In genomic region chr13:93900735-93901134, GRCh38 we compare ENCODE assay signal across 19 cellular contexts.
DNase-seq lines count a peak whose midpoint lies in the region; ATAC-seq and FAIRE-seq lines count a peak whose summit lies in the region.
"Had no signal": no experiment of that assay in that cellular context is flagged by ENCODE, and none has a peak within 500 bp of the region (broad histone marks: within the 10 kb centered on the region; RNA-seq: fewer than 3 reads in every experiment).

No MANE protein-coding gene starts in this region.

- no peak for FAIRE-seq in GM19239 (lab: Jason Lieb, UNC)

- H3K27me3 ChIP-seq in adipocyte (replicated peaks; ENCODE audit: control insufficient read depth, insufficient read depth, low read length) = no peaks in the 10 kb centered on the region
- H3K27me3 ChIP-seq: BLaER1 had no signal

- ATAC-seq in sciatic nerve = no peak
- ATAC-seq in GM19328 (IDR thresholded peaks at IDR 0.05; ENCODE audit: unreplicated experiment) = no peak

- no peaks in the 10 kb centered on the region for H3K4me1 ChIP-seq in adipocyte (ENCODE audit: control insufficient read depth, insufficient read depth, low read length)
- H3K4me1 ChIP-seq: BLaER1 had no signal

- no peak overlapping the region for H3K9ac ChIP-seq in adipocyte (ENCODE audit: low read length)
- H3K9ac ChIP-seq: BLaER1, KMS-11 had no signal

- no peaks in the 10 kb centered on the region for H3K9me3 ChIP-seq in adipocyte (ENCODE audit: control insufficient read depth, low read length)
- H3K9me3 ChIP-seq: BLaER1 had no signal

- no peaks in the 10 kb centered on the region for H3K36me3 ChIP-seq in adipocyte (ENCODE audit: control insufficient read depth, insufficient read depth, low read length, severe bottlenecking)
- H3K36me3 ChIP-seq: BLaER1 had no signal

- no peak overlapping the region for H3K4me3 ChIP-seq in adipocyte (ENCODE audit: low read length)
- H3K4me3 ChIP-seq: BLaER1 had no signal

- intact Hi-C loops in sciatic nerve (cut with DNase I) = no loop called here

- DNase-seq in AG08396 (ENCODE audit: low spot score) (peak; percentile 22), adipocyte (ENCODE audit: low read depth) (peak; percentile 82), fibroblast of gingiva (ENCODE audit: low read depth) (peak; percentile 36), left kidney (ENCODE audit: low read depth, low spot score) (peak; percentile 10), GM19239 (ENCODE audit: insufficient read length, low spot score) (no peak), sciatic nerve (ENCODE audit: low spot score) (no peak), HUDEP-2 (lab: John Stamatoyannopoulos, UW; ENCODE audit: unreplicated experiment in 76 of 76) (no peak)
- DNase-seq: 8988T; Calu3; CD4-positive, alpha-beta memory T cell; GF-D8; NCI-H1417 treated with DMSO at 0.1 percent for 48 hours; NCI-H1930; NCI-H345; NCI-H524 treated with DMSO at 0.1 percent for 48 hours; SHP77 had no signal

Comparison
In these comparisons a context has a peak if more than half of its experiments do, and no peak if none do; other contexts are left out.
1. DNase-seq: peak in AG08396 (single experiment), adipocyte (single experiment), fibroblast of gingiva (single experiment) and left kidney (single experiment); none in GM19239 (single experiment), sciatic nerve (single experiment) and HUDEP-2 (0 of 76).